ENCODE assay signal across 8 cellular contexts in genomic region chr11:62574363-62575057, GRCh38. TPM values are rescaled to one million over a fixed set of nuclear protein-coding genes. Genes with fewer than 3 reads are reported as not detected.
DNase-seq lines count a peak whose midpoint lies in the region; ATAC-seq and TF ChIP-seq lines count a peak whose summit lies in the region.

No MANE protein-coding gene starts in this region.

- no peaks in the 10 kb centered on the region for H3K9me3 ChIP-seq in SJSA1 (replicated peaks)

- peak overlapping the region; percentile 61 for H3K27ac ChIP-seq in SJSA1

- peaks cover 23% of the 10 kb centered on the region for H3K4me1 ChIP-seq in SJSA1 (replicated peaks)

- ATAC-seq in HG03025 (IDR thresholded peaks at IDR 0.05; ENCODE audit: low FRiP score, unreplicated experiment) (peak; percentile 13), esophagus mucosa (peak; percentile 17)

- peak overlapping the region; percentile 67 for H3K4me3 ChIP-seq in SJSA1

- H3K4me3 Mint-ChIP-seq in activated naive CD4-positive, alpha-beta T cell treated with anti-CD3 and anti-CD28 coated beads, Interleukin-2, amount 50 U/mL, for 24 hours: peak overlapping the region; percentile 95
- peak overlapping the region; percentile 97 to 100 (median 97) for H3K4me3 Mint-ChIP-seq in nephron

- H3K36me3 ChIP-seq in SJSA1: peaks cover 84% of the 10 kb centered on the region

- H3K27me3 ChIP-seq in SJSA1 (replicated peaks): no peaks in the 10 kb centered on the region

- no peaks in the 10 kb centered on the region for H3K9me3 Mint-ChIP-seq in activated naive CD4-positive, alpha-beta T cell treated with anti-CD3 and anti-CD28 coated beads, Interleukin-2, amount 50 U/mL, for 24 hours
- H3K9me3 Mint-ChIP-seq in nephron: no peaks in the 10 kb centered on the region

- H3K36me3 Mint-ChIP-seq in activated naive CD4-positive, alpha-beta T cell treated with anti-CD3 and anti-CD28 coated beads, Interleukin-2, amount 50 U/mL, for 24 hours: peaks cover 32% of the 10 kb centered on the region
- peaks cover 54% of the 10 kb centered on the region for H3K36me3 Mint-ChIP-seq in nephron (ENCODE audit: low read depth)

- H3K4me1 Mint-ChIP-seq in activated naive CD4-positive, alpha-beta T cell treated with anti-CD3 and anti-CD28 coated beads, Interleukin-2, amount 50 U/mL, for 24 hours: peaks cover 55% of the 10 kb centered on the region
- H3K4me1 Mint-ChIP-seq in nephron: peaks cover 56% of the 10 kb centered on the region

- TF ChIP-seq CTCF in nephron (IDR thresholded peaks at IDR 0.05; ENCODE audit: unreplicated experiment in 3 of 3): no peak

- H3K27ac Mint-ChIP-seq in activated naive CD4-positive, alpha-beta T cell treated with anti-CD3 and anti-CD28 coated beads, Interleukin-2, amount 50 U/mL, for 24 hours: peak overlapping the region; percentile 99
- H3K27ac Mint-ChIP-seq in nephron: peak overlapping the region; percentile 97 to 99 (median 97)

- DNase-seq in activated naive CD4-positive, alpha-beta T cell treated with anti-CD3 and anti-CD28 coated beads, Interleukin-2, amount 50 U/mL, for 16 hours: no peak
- DNase-seq in SJSA1 (ENCODE audit: low read depth in 1 of 2, low spot score in 2 of 2) (no peak), DMS114 treated with DMSO at 0.1 percent for 48 hours (lab: John Stamatoyannopoulos, UW; ENCODE audit: unreplicated experiment) (no peak), HUDEP-2 (lab: John Stamatoyannopoulos, UW; ENCODE audit: unreplicated experiment in 76 of 76) (no peak)

- H3K27me3 Mint-ChIP-seq in activated naive CD4-positive, alpha-beta T cell treated with anti-CD3 and anti-CD28 coated beads, Interleukin-2, amount 50 U/mL, for 24 hours: no peaks in the 10 kb centered on the region
- no peaks in the 10 kb centered on the region for H3K27me3 Mint-ChIP-seq in nephron (ENCODE audit: low read depth)

RNA-seq across cellular contexts. Expression of gene EEF1G, which starts 0.8 kb away (rescaled TPM):
- 1,705 and 1,743 TPM in 2 replicates for total RNA-seq in SJSA1 (2014; rRNA removed; shearing (Covaris generic))
- 1,515 TPM for total RNA-seq in esophagus mucosa

RNA-seq across cellular contexts. Expression of gene TUT1, which starts 16.8 kb away (rescaled TPM):
- 8.5 and 10.1 TPM in 2 replicates for total RNA-seq in SJSA1 (2014; rRNA removed; shearing (Covaris generic))
- 9.3 TPM for total RNA-seq in esophagus mucosa

RNA-seq across cellular contexts. Expression of gene MTA2, which starts 27.2 kb away (rescaled TPM):
- 128 and 214 TPM in 2 replicates for total RNA-seq in SJSA1 (2014; rRNA removed; shearing (Covaris generic))
- 88.4 TPM for total RNA-seq in esophagus mucosa

RNA-seq across cellular contexts. Expression of gene AHNAK, which starts 27.9 kb away (rescaled TPM):
- total RNA-seq in SJSA1 (2014; rRNA removed; shearing (Covaris generic)): 306 and 345 TPM in 2 replicates
- total RNA-seq in esophagus mucosa: 931 TPM

RNA-seq across cellular contexts. Expression of gene EML3, which starts 38.1 kb away (rescaled TPM):
- 19.8 and 28.1 TPM in 2 replicates for total RNA-seq in SJSA1 (2014; rRNA removed; shearing (Covaris generic))
- 64.9 TPM for total RNA-seq in esophagus mucosa
